In genomic region chr2:50535971-50536759, GRCh38 we compare ENCODE assay signal across 8 cellular contexts.
DNase-seq lines count a peak whose midpoint lies in the region; ATAC-seq and TF ChIP-seq lines count a peak whose summit lies in the region.

No MANE protein-coding gene starts in this region.

- no peaks in the 10 kb centered on the region for H3K36me3 Mint-ChIP-seq in activated CD4-positive, alpha-beta memory T cell treated with anti-CD3 and anti-CD28 coated beads, Interleukin-2, amount 10 ng/mL, durations not matched to agents 7 days and 5 days (ENCODE audit: low read depth)
- H3K36me3 Mint-ChIP-seq in T-helper 2 cell treated with Interferon-gamma antibody and Interleukin-4, amounts not matched to agents 5 μg/mL and 100 μg/mL, for 36 hours (ENCODE audit: low read depth) = no peaks in the 10 kb centered on the region

- no peak overlapping the region for H3K27ac ChIP-seq in hepatocyte

- no peaks in the 10 kb centered on the region for H3K4me1 Mint-ChIP-seq in activated CD4-positive, alpha-beta memory T cell treated with anti-CD3 and anti-CD28 coated beads, Interleukin-2, amount 10 ng/mL, durations not matched to agents 7 days and 5 days
- H3K4me1 Mint-ChIP-seq in stimulated activated naive CD8-positive, alpha-beta T cell treated with anti-CD3 and anti-CD28 coated beads, Interleukin-15, amount 100 ng/mL, for 72 hours = no peaks in the 10 kb centered on the region
- no peaks in the 10 kb centered on the region for H3K4me1 Mint-ChIP-seq in T-helper 2 cell treated with Interferon-gamma antibody and Interleukin-4, amounts not matched to agents 5 μg/mL and 100 μg/mL, for 36 hours (ENCODE audit: low read depth)

- no peak overlapping the region for H3K4me3 Mint-ChIP-seq in activated CD4-positive, alpha-beta memory T cell treated with anti-CD3 and anti-CD28 coated beads, Interleukin-2, amount 10 ng/mL, durations not matched to agents 7 days and 5 days
- H3K4me3 Mint-ChIP-seq in stimulated activated naive CD8-positive, alpha-beta T cell treated with anti-CD3 and anti-CD28 coated beads, Interleukin-15, amount 100 ng/mL, for 72 hours = no peak overlapping the region
- no peak overlapping the region for H3K4me3 Mint-ChIP-seq in T-helper 2 cell treated with Interferon-gamma antibody and Interleukin-4, amounts not matched to agents 5 μg/mL and 100 μg/mL, for 36 hours

- H3K27ac Mint-ChIP-seq in activated CD4-positive, alpha-beta memory T cell treated with anti-CD3 and anti-CD28 coated beads, Interleukin-2, amount 10 ng/mL, durations not matched to agents 7 days and 5 days = no peak overlapping the region
- H3K27ac Mint-ChIP-seq in stimulated activated naive CD8-positive, alpha-beta T cell treated with anti-CD3 and anti-CD28 coated beads, Interleukin-15, amount 100 ng/mL, for 72 hours = no peak overlapping the region
- H3K27ac Mint-ChIP-seq in T-helper 2 cell treated with Interferon-gamma antibody and Interleukin-4, amounts not matched to agents 5 μg/mL and 100 μg/mL, for 36 hours = no peak overlapping the region

- H3K9me3 Mint-ChIP-seq in activated CD4-positive, alpha-beta memory T cell treated with anti-CD3 and anti-CD28 coated beads, Interleukin-2, amount 10 ng/mL, durations not matched to agents 7 days and 5 days = no peaks in the 10 kb centered on the region
- no peaks in the 10 kb centered on the region for H3K9me3 Mint-ChIP-seq in stimulated activated naive CD8-positive, alpha-beta T cell treated with anti-CD3 and anti-CD28 coated beads, Interleukin-15, amount 100 ng/mL, for 72 hours
- no peaks in the 10 kb centered on the region for H3K9me3 Mint-ChIP-seq in T-helper 2 cell treated with Interferon-gamma antibody and Interleukin-4, amounts not matched to agents 5 μg/mL and 100 μg/mL, for 36 hours

- WGBS in hepatocyte (ENCODE audit: low lambda C conversion rate, missing lambda C conversion rate) = 57% methylated on average over 11 of the region's 11 CpGs

- no peaks in the 10 kb centered on the region for H3K79me2 ChIP-seq in hepatocyte

- DNase-seq in NOMO-1 (lab: John Stamatoyannopoulos, UW; ENCODE audit: unreplicated experiment in 2 of 2) (peak; percentile 4 to 55), NOMO-1 treated with dmso at 0.1 percent for 144 hours (lab: John Stamatoyannopoulos, UW; ENCODE audit: unreplicated experiment) (no peak), KG1 (lab: John Stamatoyannopoulos, UW) (peak; percentile 27), SHP77 treated with DMSO at 0.1 percent for 48 hours (lab: John Stamatoyannopoulos, UW) (peak; percentile 37), hepatocyte (ENCODE audit: low spot score) (peak; percentile 56)
- DNase-seq in activated CD4-positive, alpha-beta memory T cell treated with anti-CD3 and anti-CD28 coated beads, Interleukin-2, amount 10 ng/mL, durations not matched to agents 7 days and 5 days = no peak
- no peak for DNase-seq in stimulated activated naive CD8-positive, alpha-beta T cell treated with anti-CD3 and anti-CD28 coated beads, Interleukin-15, amount 100 ng/mL, for 72 hours
- no peak for DNase-seq in T-helper 2 cell treated with Interferon-gamma antibody and Interleukin-4, amounts not matched to agents 5 μg/mL and 100 μg/mL, for 36 hours (ENCODE audit: low spot score)

- no peaks in the 10 kb centered on the region for H3K27me3 ChIP-seq in hepatocyte

- POLR2A ChIA-PET in activated CD4-positive, alpha-beta memory T cell treated with anti-CD3 and anti-CD28 coated beads, Interleukin-2, amount 10 ng/mL, durations not matched to agents 7 days and 5 days (lab: Charles Lee) = no interaction called here

- H3K27me3 Mint-ChIP-seq in activated CD4-positive, alpha-beta memory T cell treated with anti-CD3 and anti-CD28 coated beads, Interleukin-2, amount 10 ng/mL, durations not matched to agents 7 days and 5 days = no peaks in the 10 kb centered on the region
- H3K27me3 Mint-ChIP-seq in stimulated activated naive CD8-positive, alpha-beta T cell treated with anti-CD3 and anti-CD28 coated beads, Interleukin-15, amount 100 ng/mL, for 72 hours = peaks cover 7% of the 10 kb centered on the region
- H3K27me3 Mint-ChIP-seq in T-helper 2 cell treated with Interferon-gamma antibody and Interleukin-4, amounts not matched to agents 5 μg/mL and 100 μg/mL, for 36 hours (ENCODE audit: low read depth) = no peaks in the 10 kb centered on the region

- TF ChIP-seq CTCF in hepatocyte (IDR thresholded peaks at IDR 0.05; ENCODE audit: poor library complexity) = peak; percentile 82

- no peak for ATAC-seq in stimulated activated naive CD8-positive, alpha-beta T cell treated with anti-CD3 and anti-CD28 coated beads, Interleukin-15, amount 100 ng/mL, for 72 hours

- H3K9me3 ChIP-seq in hepatocyte (ENCODE audit: low read depth) = no peaks in the 10 kb centered on the region

- no peaks in the 10 kb centered on the region for H3K36me3 ChIP-seq in hepatocyte (replicated peaks; ENCODE audit: insufficient read depth, low read depth)

- H3K4me3 ChIP-seq in hepatocyte = no peak overlapping the region

- no peak overlapping the region for H2AFZ ChIP-seq in hepatocyte

- no peaks in the 10 kb centered on the region for H3K4me1 ChIP-seq in hepatocyte (ENCODE audit: insufficient read depth)

- H3K4me2 ChIP-seq in hepatocyte = no peak overlapping the region

- H3K9me2 ChIP-seq in hepatocyte (replicated peaks; ENCODE audit: insufficient read depth) = no peaks in the 10 kb centered on the region

- H4K20me1 ChIP-seq in hepatocyte (ENCODE audit: insufficient read depth, poor library complexity, severe bottlenecking) = no peaks in the 10 kb centered on the region

- CTCF ChIA-PET in activated CD4-positive, alpha-beta memory T cell treated with anti-CD3 and anti-CD28 coated beads, Interleukin-2, amount 10 ng/mL, durations not matched to agents 7 days and 5 days (lab: Charles Lee) = no interaction called here

Comparison
In these comparisons a context has a peak if more than half of its experiments do, and no peak if none do; other contexts are left out.
1. DNase-seq: peak in NOMO-1 (2 of 2), KG1 (single experiment), SHP77 treated with DMSO at 0.1 percent for 48 hours (single experiment) and hepatocyte (single experiment); none in NOMO-1 treated with dmso at 0.1 percent for 144 hours (single experiment), activated CD4-positive, alpha-beta memory T cell treated with anti-CD3 and anti-CD28 coated beads, Interleukin-2, amount 10 ng/mL, durations not matched to agents 7 days and 5 days (single experiment), stimulated activated naive CD8-positive, alpha-beta T cell treated with anti-CD3 and anti-CD28 coated beads, Interleukin-15, amount 100 ng/mL, for 72 hours (0 of 2) and T-helper 2 cell treated with Interferon-gamma antibody and Interleukin-4, amounts not matched to agents 5 μg/mL and 100 μg/mL, for 36 hours (single experiment).